In the genomic region with DNA sequence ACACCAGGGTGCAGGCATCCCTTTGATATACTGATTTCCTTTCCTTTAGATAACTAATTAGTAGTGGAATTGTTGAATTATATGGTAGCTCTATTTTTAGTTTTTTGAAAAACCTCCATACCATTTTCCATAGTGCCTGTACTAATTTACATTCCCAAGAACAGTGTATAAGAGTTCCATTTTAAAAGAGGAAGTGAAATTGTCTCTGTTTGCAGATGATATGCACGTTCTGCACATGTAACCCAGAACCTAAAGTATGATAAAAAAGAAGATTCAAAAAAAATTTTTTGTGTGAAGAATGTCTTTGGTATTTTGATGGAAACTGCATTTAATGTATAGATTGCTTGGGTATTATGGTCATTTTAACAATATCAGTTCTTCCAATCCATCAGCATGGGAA, we compare ENCODE assay signal across 20 cellular contexts.
"Had no signal": no experiment of that assay in that cellular context is flagged by ENCODE, and none has a peak within 500 bp of the region (broad histone marks: within the 10 kb centered on the region; RNA-seq: fewer than 3 reads in every experiment).

No MANE protein-coding gene starts in this region.

- H3K36me3 ChIP-seq: gastroesophageal sphincter, vagina had no signal

- ATAC-seq: activated CD4-positive, alpha-beta T cell treated with anti-CD3 and anti-CD28 coated beads for 36 hours; activated naive CD4-positive, alpha-beta T cell treated with anti-CD3 and anti-CD28 coated beads, Interleukin-2, amount 50 U/mL, for 72 hours; activated T-helper 17 cell treated with anti-CD3 and anti-CD28 coated beads, Interleukin-2, amount 50 U/mL, for 72 hours; gastroesophageal sphincter; left ventricle myocardium superior; natural killer cell; stimulated activated naive B cell treated with anti-CD40 and anti-IgM and Interleukin-4, amounts not matched to agents 10 μg/mL and 1 μg/mL and 100 μg/mL, for 72 hours had no signal

- H3K27me3 ChIP-seq: testis, vagina had no signal

- H3K27ac ChIP-seq: epithelial cell of prostate, gastroesophageal sphincter, testis, vagina had no signal

- H3K4me1 ChIP-seq: gastroesophageal sphincter, testis, vagina had no signal

- DNase-seq: activated CD4-positive, alpha-beta T cell treated with anti-CD3 and anti-CD28 coated beads for 36 hours; activated CD4-positive, alpha-beta T cell treated with anti-CD3 and anti-CD28 coated beads, Interleukin-2, amount 50 U/mL, for 4 hours; activated CD8-positive, alpha-beta memory T cell treated with anti-CD3 and anti-CD28 coated beads for 24 hours; activated CD8-positive, alpha-beta memory T cell treated with anti-CD3 and anti-CD28 coated beads, Interleukin-2, amount 50 U/mL, for 4 hours; activated T-cell treated with anti-CD3 and anti-CD28 coated beads, Interleukin-2, amount 50 U/mL, for 24 hours; aorta; head of caudate nucleus; left ventricle myocardium superior; mammary epithelial cell; natural killer cell; stimulated activated CD4-positive, alpha-beta T cell treated with anti-CD3 and anti-CD28 coated beads, Interleukin-2, amount 100 ng/mL, for 48 hours; stimulated activated CD8-positive, alpha-beta memory T cell treated with anti-CD3 and anti-CD28 coated beads, Interleukin-4, amount 100 ng/mL, for 48 hours; stimulated activated naive B cell treated with anti-CD40 and anti-IgM and Interleukin-4, amounts not matched to agents 10 μg/mL and 1 μg/mL and 100 μg/mL, for 72 hours; testis; trophoblast cell had no signal

- H3K4me3 ChIP-seq: gastroesophageal sphincter, testis, vagina had no signal

- H3K9me3 ChIP-seq: testis, vagina had no signal
